In genomic region chr9:98108540-98109031, GRCh38 we compare ENCODE assay signal across 8 cellular contexts. TPM values are rescaled to one million over a fixed set of nuclear protein-coding genes. Genes with fewer than 3 reads are reported as not detected.
DNase-seq lines count a peak whose midpoint lies in the region; ATAC-seq and TF ChIP-seq lines count a peak whose summit lies in the region.

No MANE protein-coding gene starts in this region.

- ATAC-seq in GM19463 (IDR thresholded peaks at IDR 0.05; ENCODE audit: unreplicated experiment) (peak; percentile 86), HG03469 (IDR thresholded peaks at IDR 0.05; ENCODE audit: unreplicated experiment) (peak; percentile 49), SK-N-SH treated with all-trans-retinoic acid at 6 μM for 48 hours (no peak)

- H3K27ac Mint-ChIP-seq in CD8-positive, alpha-beta memory T cell = peak overlapping the region; percentile 92 to 99 (median 98)

- H3K4me1 Mint-ChIP-seq in CD8-positive, alpha-beta memory T cell = peaks cover 74 to 89% (median 89%) of the 10 kb centered on the region in 3 donors

- DNase-seq in CD8-positive, alpha-beta memory T cell = peak in 3 of 5 donors; percentile 57 to 71 (median 68)
- DNase-seq in colonic mucosa (no peak), AG08395 (ENCODE audit: low spot score) (no peak), AG08396 (ENCODE audit: low spot score) (no peak), UCSD-AML1 (lab: John Stamatoyannopoulos, UW; ENCODE audit: unreplicated experiment) (no peak)

- H3K27me3 Mint-ChIP-seq in CD8-positive, alpha-beta memory T cell = no peaks in the 10 kb centered on the region

- POLR2A ChIA-PET in CD8-positive, alpha-beta memory T cell (lab: Charles Lee) = interaction anchor here (0.6 to 2.4 kb wide), 7 partner anchors 10 to 903 kb away, joined by 3 to 13 read pairs (median 4); partner anchors contain the start of genes TBC1D2 and TRIM14

- H3K36me3 Mint-ChIP-seq in CD8-positive, alpha-beta memory T cell = peaks cover 7 to 65% (median 18%) of the 10 kb centered on the region in 3 donors

- H3K4me1 ChIP-seq in CD8-positive, alpha-beta memory T cell (ENCODE audit: insufficient read depth, low read length) = peaks cover 65% of the 10 kb centered on the region
- H3K4me1 ChIP-seq in colonic mucosa = no peaks in the 10 kb centered on the region

- H3K27me3 ChIP-seq in CD8-positive, alpha-beta memory T cell (ENCODE audit: insufficient read depth, low read length, poor library complexity, severe bottlenecking) = no peaks in the 10 kb centered on the region
- no peaks in the 10 kb centered on the region for H3K27me3 ChIP-seq in colonic mucosa

- no peak for TF ChIP-seq CTCF in colonic mucosa (IDR thresholded peaks at IDR 0.05)

- intact Hi-C loops in colonic mucosa (cut with DNase I) = no loop called here

- CTCF ChIA-PET in CD8-positive, alpha-beta memory T cell (lab: Charles Lee) = interaction anchor here (1.1 to 10.1 kb wide), 8 partner anchors 11 to 145 kb away, joined by 3 to 92 read pairs (median 4); partner anchors contain the start of gene TRIM14

- no peak overlapping the region for H3K9ac ChIP-seq in colonic mucosa (ENCODE audit: low read depth in 2 of 2, low read length in 2 of 2)

- peak overlapping the region; percentile 28 for H3K27ac ChIP-seq in CD8-positive, alpha-beta memory T cell (ENCODE audit: low read depth, low read length)
- peak overlapping the region; percentile 44 for H3K27ac ChIP-seq in colonic mucosa

- peak overlapping the region; percentile 20 for H3K4me3 ChIP-seq in CD8-positive, alpha-beta memory T cell (ENCODE audit: low read length)
- no peak overlapping the region for H3K4me3 ChIP-seq in colonic mucosa

- H3K4me3 Mint-ChIP-seq in CD8-positive, alpha-beta memory T cell = peak overlapping the region; percentile 35 to 80 (median 75)

- H3K36me3 ChIP-seq in CD8-positive, alpha-beta memory T cell (ENCODE audit: insufficient read depth, low read length) = peaks cover 7% of the 10 kb centered on the region
- H3K36me3 ChIP-seq in colonic mucosa = no peaks in the 10 kb centered on the region

- no peaks in the 10 kb centered on the region for H3K9me3 ChIP-seq in CD8-positive, alpha-beta memory T cell (ENCODE audit: low read length)
- H3K9me3 ChIP-seq in colonic mucosa = no peaks in the 10 kb centered on the region

- no peaks in the 10 kb centered on the region for H3K9me3 Mint-ChIP-seq in CD8-positive, alpha-beta memory T cell

TF ChIP-seq in SK-N-SH treated with all-trans-retinoic acid at 6 μM for 48 hours, 23 proteins besides CTCF, POLR2A, EP300 and RAD21:
- TF ChIP-seq, protein P1, sequence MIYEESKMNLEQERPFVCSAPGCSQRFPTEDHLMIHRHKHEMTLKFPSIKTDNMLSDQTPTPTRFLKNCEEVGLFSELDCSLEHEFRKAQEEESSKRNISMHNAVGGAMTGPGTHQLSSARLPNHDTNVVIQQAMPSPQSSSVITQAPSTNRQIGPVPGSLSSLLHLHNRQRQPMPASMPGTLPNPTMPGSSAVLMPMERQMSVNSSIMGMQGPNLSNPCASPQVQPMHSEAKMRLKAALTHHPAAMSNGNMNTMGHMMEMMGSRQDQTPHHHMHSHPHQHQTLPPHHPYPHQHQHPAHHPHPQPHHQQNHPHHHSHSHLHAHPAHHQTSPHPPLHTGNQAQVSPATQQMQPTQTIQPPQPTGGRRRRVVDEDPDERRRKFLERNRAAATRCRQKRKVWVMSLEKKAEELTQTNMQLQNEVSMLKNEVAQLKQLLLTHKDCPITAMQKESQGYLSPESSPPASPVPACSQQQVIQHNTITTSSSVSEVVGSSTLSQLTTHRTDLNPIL (CRISPR knock-in tag; IDR thresholded peaks at IDR 0.05; ENCODE audit: low read depth) = no peak
- no peak for TF ChIP-seq ESRRG (CRISPR knock-in tag; IDR thresholded peaks at IDR 0.05)
- TF ChIP-seq ZFP30 (CRISPR knock-in tag; IDR thresholded peaks at IDR 0.05) = no peak
TF ChIP-seq in SK-N-SH treated with all-trans-retinoic acid at 6 μM for 48 hours: peak in this region for 0.

RNA-seq across cellular contexts. Expression of gene TRIM14, which starts 10.4 kb away (rescaled TPM):
- 10 to 100 TPM; 46.2 to 52.1 TPM for total RNA-seq in CD8-positive, alpha-beta memory T cell
- polyA plus RNA-seq in CD8-positive, alpha-beta memory T cell = 92.5 TPM
- 10 to 100 TPM; 44.6 to 62.0 TPM for total RNA-seq in colonic mucosa

RNA-seq across cellular contexts. Expression of gene NANS, which starts 52.1 kb away (rescaled TPM):
- total RNA-seq in CD8-positive, alpha-beta memory T cell = 10 to 100 TPM; 33.2 to 34.8 TPM
- 29.3 TPM for polyA plus RNA-seq in CD8-positive, alpha-beta memory T cell
- total RNA-seq in colonic mucosa = 100 to 1,000 TPM; 223 to 254 TPM

Comparison
In these comparisons a context has a peak if more than half of its experiments do, and no peak if none do; other contexts are left out.
1. DNase-seq: peak in CD8-positive, alpha-beta memory T cell (3 of 5); none in colonic mucosa (single experiment), AG08395 (single experiment), AG08396 (single experiment) and UCSD-AML1 (single experiment).
2. RNA of gene NANS, which starts 52.1 kb away (total RNA-seq): 223 to 254 TPM in colonic mucosa; 33.2 to 34.8 TPM in CD8-positive, alpha-beta memory T cell; every median in the first group is over 4 times any median in the second.